14 cellular contexts compared by ENCODE assay signal in the genomic region with DNA sequence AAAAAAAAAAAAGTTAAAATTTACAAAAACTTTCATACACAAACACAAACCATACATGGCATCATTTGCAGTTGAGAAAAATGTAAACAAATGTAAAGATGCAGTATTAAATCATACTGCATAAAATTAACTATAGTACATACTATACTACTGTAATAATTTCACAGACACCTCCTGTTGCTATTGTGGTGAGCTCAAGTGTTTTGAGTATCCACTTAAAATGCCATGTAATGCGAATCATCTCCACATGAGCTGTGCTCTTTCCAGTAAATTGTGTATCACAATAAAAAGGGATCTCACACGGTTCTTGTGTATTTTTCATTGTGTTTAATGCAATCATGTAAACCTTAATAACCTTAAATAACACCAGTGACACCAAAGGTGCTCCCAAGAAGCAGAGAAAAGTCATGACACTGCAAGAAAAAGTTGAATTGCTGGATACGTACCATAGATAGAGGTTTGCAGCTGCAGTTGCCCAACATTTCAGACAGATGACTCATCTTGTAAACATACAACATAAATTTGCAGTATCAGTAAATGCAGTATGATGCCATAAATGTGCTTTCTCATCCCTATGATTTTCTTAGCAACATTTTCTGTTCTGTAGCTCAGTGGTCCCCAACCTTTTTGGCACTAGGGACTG.
A peak's percentile ranks its signal among the peaks of the same experiment; 100 is the strongest.
DNase-seq lines count a peak whose midpoint lies in the region; ATAC-seq, FAIRE-seq and TF ChIP-seq lines count a peak whose summit lies in the region.
"Had no signal": no experiment of that assay in that cellular context is flagged by ENCODE, and none has a peak within 500 bp of the region (broad histone marks: within the 10 kb centered on the region; RNA-seq: fewer than 3 reads in every experiment).

No MANE protein-coding gene starts in this region.

- H2AFZ ChIP-seq in osteoblast (ENCODE audit: low read length) = no peak overlapping the region

- H3K4me1 ChIP-seq in osteoblast (ENCODE audit: insufficient read depth, low read length) = no peaks in the 10 kb centered on the region

- H3K79me2 ChIP-seq in osteoblast (ENCODE audit: insufficient read depth, low read length) = no peaks in the 10 kb centered on the region

- H4K20me1 ChIP-seq in osteoblast (ENCODE audit: insufficient read depth, low read length) = no peaks in the 10 kb centered on the region

- H3K27me3 ChIP-seq in bronchial epithelial cell (ENCODE audit: control insufficient read depth, insufficient read depth, low read length) = no peaks in the 10 kb centered on the region
- no peaks in the 10 kb centered on the region for H3K27me3 ChIP-seq in osteoblast (ENCODE audit: insufficient read depth, low read length)

- H3K27ac ChIP-seq in osteoblast (ENCODE audit: low read depth, low read length) = no peak overlapping the region

- intact Hi-C loops in cardiac septum (cut with DNase I) = no loop called here

- DNase-seq in GM04503 (ENCODE audit: low read depth) (peak; percentile 16), NCI-H2029 (lab: John Stamatoyannopoulos, UW) (peak; percentile 53), bronchial epithelial cell (ENCODE audit: low read depth) (peak; percentile 87), osteoblast (ENCODE audit: insufficient read length, low spot score, missing footprints) (peak; percentile 26), mesenteric fat pad (ENCODE audit: low spot score) (no peak), cardiac septum (ENCODE audit: low spot score) (no peak)
- DNase-seq: activated B cell treated with CpG ODN at 0.5 μM for 24 hours; activated naive CD8-positive, alpha-beta T cell treated with anti-CD3 and anti-CD28 coated beads for 36 hours; KG1; mucosa of descending colon; stimulated activated CD4-positive, alpha-beta T cell treated with anti-CD3 and anti-CD28 coated beads, Interleukin-1b, Interleukin-23, amount 100 ng/mL, for 48 hours had no signal

- H3K4me2 ChIP-seq in osteoblast (ENCODE audit: insufficient read depth, low read length) = no peak overlapping the region

- ATAC-seq in HG02885 (IDR thresholded peaks at IDR 0.05; ENCODE audit: poor library complexity, unreplicated experiment) (no peak), GM18870 (IDR thresholded peaks at IDR 0.05; ENCODE audit: unreplicated experiment) (no peak)
- ATAC-seq: mucosa of descending colon had no signal

- H3K36me3 ChIP-seq in bronchial epithelial cell (ENCODE audit: control insufficient read depth, insufficient read depth, low read length) (no peaks in the 10 kb centered on the region), osteoblast (ENCODE audit: insufficient read depth, low read length) (no peaks in the 10 kb centered on the region)

- TF ChIP-seq CTCF in bronchial epithelial cell (IDR thresholded peaks at IDR 0.05; ENCODE audit: insufficient read depth, low read length, severe bottlenecking) = no peak
- no peak for TF ChIP-seq CTCF in osteoblast (IDR thresholded peaks at IDR 0.05; ENCODE audit: extremely low read depth, low read depth, low read length)

- H3K4me3 ChIP-seq in bronchial epithelial cell (ENCODE audit: low read depth, low read length) (no peak overlapping the region), osteoblast (ENCODE audit: insufficient read depth, low read length) (no peak overlapping the region)
- H3K4me3 ChIP-seq: mucosa of descending colon had no signal

- no peak for FAIRE-seq in bronchial epithelial cell (lab: Jason Lieb, UNC)
- FAIRE-seq: frontal cortex had no signal

- H3K9me3 ChIP-seq in osteoblast (ENCODE audit: low read depth, low read length) = no peaks in the 10 kb centered on the region
- H3K9me3 ChIP-seq: mucosa of descending colon had no signal

Comparison
In these comparisons a context has a peak if more than half of its experiments do, and no peak if none do; other contexts are left out.
1. DNase-seq: peak in GM04503 (single experiment), NCI-H2029 (single experiment), bronchial epithelial cell (single experiment) and osteoblast (single experiment); none in mesenteric fat pad (single experiment) and cardiac septum (single experiment).